ENCODE assay signal across 11 cellular contexts in the genomic region with DNA sequence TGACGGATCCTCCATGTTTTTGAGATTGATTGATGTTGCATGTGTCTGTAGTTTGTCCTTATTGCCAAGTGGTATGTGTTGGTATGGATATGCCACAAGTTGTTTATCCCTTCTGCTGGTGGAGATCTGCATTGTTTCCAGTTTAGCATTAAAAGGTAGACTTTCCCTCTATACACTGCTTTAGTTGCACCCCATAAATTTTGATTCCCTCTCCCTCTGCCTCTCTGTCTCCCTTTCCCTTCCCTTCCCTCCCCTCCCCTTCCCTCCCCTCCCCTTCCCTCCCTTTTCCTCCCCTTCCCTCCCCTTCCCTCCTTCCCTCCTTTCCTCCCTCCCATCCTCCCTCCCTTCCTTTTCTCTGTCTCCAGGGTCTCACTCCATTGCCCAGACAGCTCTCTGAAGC. TPM values are rescaled to one million over a fixed set of nuclear protein-coding genes. Genes with fewer than 3 reads are reported as not detected.
"Had no signal": no experiment of that assay in that cellular context is flagged by ENCODE, and none has a peak within 500 bp of the region (broad histone marks: within the 10 kb centered on the region; RNA-seq: fewer than 3 reads in every experiment).

No MANE protein-coding gene starts in this region.

- H3K4me2 ChIP-seq: GM23338 had no signal

- H3K27ac ChIP-seq: GM23248 had no signal

- H2AFZ ChIP-seq: GM23248, GM23338 had no signal

- ATAC-seq: GM23338, HCT116 had no signal

- H3K9me3 ChIP-seq: HAP-1 had no signal

- H3K9ac ChIP-seq: GM23248 had no signal

- H3K4me1 ChIP-seq: HAP-1 had no signal

- H3K27ac Mint-ChIP-seq: GM23338, H9, HFFc6 had no signal

- DNase-seq: GOT3, H7, H9, HCEC 1CT, HFFc6 had no signal

- H3K4me3 Mint-ChIP-seq: GM23338, H9, HFFc6 had no signal

- FAIRE-seq: H1, H54 had no signal

- H3K4me3 ChIP-seq: GM23248, GM23338, HAP-1 had no signal

- H3K9me3 Mint-ChIP-seq: GM23338, H9 had no signal

- H3K36me3 ChIP-seq: HAP-1 had no signal

RNA-seq across cellular contexts. Expression of a gene that starts 18.6 kb away (rescaled TPM):
- total RNA-seq: GM23248, HFFc6 had no signal
- polyA plus RNA-seq: GM23248 had no signal
